ENCODE assay signal across 14 cellular contexts in genomic region chr17:32596666-32597065, GRCh38.
DNase-seq lines count a peak whose midpoint lies in the region; ATAC-seq, FAIRE-seq and TF ChIP-seq lines count a peak whose summit lies in the region.
"Had no signal": no experiment of that assay in that cellular context is flagged by ENCODE, and none has a peak within 500 bp of the region (broad histone marks: within the 10 kb centered on the region; RNA-seq: fewer than 3 reads in every experiment).

No MANE protein-coding gene starts in this region.

- no peak overlapping the region for H3K9ac ChIP-seq in GM12878 (ENCODE audit: control insufficient read depth, insufficient read depth, low read length)

- peaks cover 16% of the 10 kb centered on the region for H3K4me1 Mint-ChIP-seq in activated T-helper 2 cell treated with anti-CD3 and anti-CD28 coated beads, Interferon-gamma antibody, Interleukin-2, Interleukin-4, amounts not matched to agents 10 μg/mL and 5 μg/mL and 100 μg/mL, durations not matched to agents 14 hours and 24 hours and 36 hours (ENCODE audit: low read depth)

- H3K4me3 Mint-ChIP-seq in activated T-helper 2 cell treated with anti-CD3 and anti-CD28 coated beads, Interferon-gamma antibody, Interleukin-2, Interleukin-4, amounts not matched to agents 10 μg/mL and 5 μg/mL and 100 μg/mL, durations not matched to agents 14 hours and 24 hours and 36 hours (ENCODE audit: low read depth) = no peak overlapping the region
- H3K4me3 Mint-ChIP-seq: IgD-negative memory B cell had no signal

- in situ Hi-C loops in GM12878 (cut with MboI) = no loop called here

- H3K9me3 ChIP-seq in GM12878 (replicated peaks; ENCODE audit: control insufficient read depth, insufficient read depth, low read length) = 0 out of 3 replicates have a peak, but pooled peaks cover 2% of the 10 kb centered on the region
- H3K9me3 ChIP-seq: tibial nerve had no signal

- TF ChIP-seq CTCF in GM06990 (IDR thresholded peaks at IDR 0.05; ENCODE audit: insufficient read depth, low read length, poor library complexity, severe bottlenecking) (no peak), GM12878 (IDR thresholded peaks at IDR 0.05 in 2 of 3, conservative IDR thresholded peaks at IDR 0.05 in 1 of 3; ENCODE audit: control insufficient read depth in 2 of 3, extremely low read depth in 1 of 3, insufficient read depth in 1 of 3, low read depth in 3 of 3, low read length in 3 of 3) (no peak)

- H3K36me3 ChIP-seq in GM06990 (ENCODE audit: control insufficient read depth, insufficient read depth, low read length) (no peaks in the 10 kb centered on the region), GM12878 (ENCODE audit: control insufficient read depth in 2 of 2, insufficient read depth in 2 of 2, low read length in 1 of 2) (no peaks in the 10 kb centered on the region)

- no peaks in the 10 kb centered on the region for H4K20me1 ChIP-seq in GM12878 (ENCODE audit: control insufficient read depth, insufficient read depth)

- H3K27me3 ChIP-seq in GM06990 (replicated peaks; ENCODE audit: control insufficient read depth, insufficient read depth, low read length) = no peaks in the 10 kb centered on the region
- no peaks in the 10 kb centered on the region for H3K27me3 ChIP-seq in GM12878 (replicated peaks in 1 of 2; ENCODE audit: control insufficient read depth in 2 of 2, insufficient read depth in 2 of 2, low read length in 1 of 2)
- H3K27me3 ChIP-seq: tibial nerve had no signal

- WGBS in GM12878 (ENCODE audit: insufficient coverage, insufficient replicate concordance, low lambda C conversion rate, missing lambda C conversion rate) = 30% methylated on average over 2 of the region's 2 CpGs

- peak; percentile 38 for DNase-seq in GM06990 (ENCODE audit: extremely low read depth, insufficient read length)
- peak; percentile 15 for DNase-seq in Jurkat, Clone E6-1 (ENCODE audit: low read depth, low spot score)
- DNase-seq in GM12878 (ENCODE audit: low read depth, low spot score) = peak; percentile 62
- no peak for DNase-seq in activated T-helper 2 cell treated with anti-CD3 and anti-CD28 coated beads, Interferon-gamma antibody, Interleukin-2, Interleukin-4, amounts not matched to agents 10 μg/mL and 5 μg/mL and 100 μg/mL, durations not matched to agents 14 hours and 24 hours and 36 hours (ENCODE audit: low spot score)
- DNase-seq in NCI-H1105 (lab: John Stamatoyannopoulos, UW) = no peak
- no peak for DNase-seq in 8988T
- DNase-seq: activated gamma-delta T cell treated with Interleukin-2 at 50 U/mL for 16 hours, GOT3, left colon had no signal

- intact Hi-C loops in GM12878 (cut with micrococcal nuclease; ENCODE audit: unreplicated experiment) = no loop called here
- intact Hi-C loops in activated T-helper 2 cell treated with anti-CD3 and anti-CD28 coated beads, Interferon-gamma antibody, Interleukin-2, Interleukin-4, amounts not matched to agents 10 μg/mL and 5 μg/mL and 100 μg/mL, durations not matched to agents 14 hours and 24 hours and 36 hours (cut with micrococcal nuclease) = no loop called here

- TF ChIP-seq POLR2A in GM12878 (IDR thresholded peaks at IDR 0.05; ENCODE audit: low read depth, low read length) = no peak

- no peaks in the 10 kb centered on the region for H3K9me3 Mint-ChIP-seq in activated T-helper 2 cell treated with anti-CD3 and anti-CD28 coated beads, Interferon-gamma antibody, Interleukin-2, Interleukin-4, amounts not matched to agents 10 μg/mL and 5 μg/mL and 100 μg/mL, durations not matched to agents 14 hours and 24 hours and 36 hours
- H3K9me3 Mint-ChIP-seq: IgD-negative memory B cell had no signal

- ATAC-seq in GM19452 (IDR thresholded peaks at IDR 0.05; ENCODE audit: unreplicated experiment) (peak; percentile 74), GM12878 (peak; percentile 98), HG03378 (IDR thresholded peaks at IDR 0.05; ENCODE audit: unreplicated experiment) (no peak)
- ATAC-seq: left colon had no signal

- SMC1A ChIA-PET in GM12878 (lab: Charles Lee; ENCODE audit: uncharacterized antibody, unreplicated experiment) = interaction anchor here (0.8 to 2.9 kb wide), 11 partner anchors 8 to 113 kb away, joined by 3 to 14 read pairs (median 5); no protein-coding TSS in a partner anchor

- CTCF ChIA-PET in GM12878 (lab: Yijun Ruan, JAX) = interaction anchor here (1.0 to 3.6 kb wide), 5 partner anchors 10 to 113 kb away, joined by 3 to 23 read pairs (median 6); no protein-coding TSS in a partner anchor

- TF ChIP-seq RAD21 in GM12878 (IDR thresholded peaks at IDR 0.05; ENCODE audit: insufficient read depth, low read depth, low read length) = no peak

- no peak overlapping the region for H3K27ac ChIP-seq in GM12878 (ENCODE audit: control insufficient read depth, insufficient read depth)
- H3K27ac ChIP-seq: tibial nerve had no signal

- H3K4me1 ChIP-seq in GM12878 (ENCODE audit: control insufficient read depth, insufficient read depth, low read length) = peaks cover 15% of the 10 kb centered on the region
- H3K4me1 ChIP-seq: tibial nerve had no signal

- peaks cover 5% of the 10 kb centered on the region for H3K36me3 Mint-ChIP-seq in activated T-helper 2 cell treated with anti-CD3 and anti-CD28 coated beads, Interferon-gamma antibody, Interleukin-2, Interleukin-4, amounts not matched to agents 10 μg/mL and 5 μg/mL and 100 μg/mL, durations not matched to agents 14 hours and 24 hours and 36 hours (ENCODE audit: low read depth)

- FAIRE-seq in GM12878 (lab: Jason Lieb, UNC) = no peak
- FAIRE-seq: endothelial cell of umbilical vein had no signal

- H3K4me3 ChIP-seq in GM06990 (replicated peaks; ENCODE audit: low read depth, low read length) (no peak overlapping the region), GM12878 (no peak overlapping the region)
- H3K4me3 ChIP-seq in Jurkat, Clone E6-1 (ENCODE audit: low read length) = no peak overlapping the region
- H3K4me3 ChIP-seq: tibial nerve had no signal

- H3K27me3 Mint-ChIP-seq in activated T-helper 2 cell treated with anti-CD3 and anti-CD28 coated beads, Interferon-gamma antibody, Interleukin-2, Interleukin-4, amounts not matched to agents 10 μg/mL and 5 μg/mL and 100 μg/mL, durations not matched to agents 14 hours and 24 hours and 36 hours (ENCODE audit: low read depth) = no peaks in the 10 kb centered on the region
- H3K27me3 Mint-ChIP-seq: IgD-negative memory B cell had no signal

- TF ChIP-seq EP300 in GM12878 (IDR thresholded peaks at IDR 0.05; ENCODE audit: borderline replicate concordance in 1 of 2, control insufficient read depth in 1 of 2, low read depth in 2 of 2, low read length in 2 of 2) = no peak

- POLR2A ChIA-PET in GM12878 (lab: Charles Lee) = interaction anchor here (0.9 kb wide), 1 partner anchor 73 kb away, joined by 3 read pairs; no protein-coding TSS in a partner anchor

- no peak overlapping the region for H3K27ac Mint-ChIP-seq in activated T-helper 2 cell treated with anti-CD3 and anti-CD28 coated beads, Interferon-gamma antibody, Interleukin-2, Interleukin-4, amounts not matched to agents 10 μg/mL and 5 μg/mL and 100 μg/mL, durations not matched to agents 14 hours and 24 hours and 36 hours
- H3K27ac Mint-ChIP-seq: IgD-negative memory B cell had no signal

- no peaks in the 10 kb centered on the region for H3K79me2 ChIP-seq in GM12878 (ENCODE audit: control insufficient read depth, insufficient read depth, low read length)

- no peak overlapping the region; the same call in 1 of the 2 replicates for H3K4me2 ChIP-seq in GM12878 (ENCODE audit: control insufficient read depth, insufficient read depth)

- no TSS peak for BruUV-seq in GM12878 (replicated peaks; lab: Mats Ljungman, UMichigan)

- H2AFZ ChIP-seq in GM12878 (ENCODE audit: control insufficient read depth, low read depth, low read length) = peak overlapping the region; percentile 2; the same call in 1 of the 2 replicates

- RAD21 ChIA-PET in GM12878 (lab: Charles Lee; ENCODE audit: unreplicated experiment) = interaction anchor here (1.6 to 1.8 kb wide), 4 partner anchors 11 to 112 kb away, joined by 7 to 11 read pairs (median 8); no protein-coding TSS in a partner anchor

TF ChIP-seq in GM12878, 131 proteins besides CTCF, POLR2A, EP300 and RAD21 (continues in another document):
- TF ChIP-seq SMAD5 (IDR thresholded peaks at IDR 0.05; ENCODE audit: low read depth) (no peak), PKNOX1 (IDR thresholded peaks at IDR 0.05) (peak; percentile 81), IKZF2 (IDR thresholded peaks at IDR 0.05) (peak in 1 of 2 experiments; percentile 32; a peak in 1 of 4 replicates), ZSCAN29 (IDR thresholded peaks at IDR 0.05) (no peak), CBFB (IDR thresholded peaks at IDR 0.05; ENCODE audit: low read depth) (0 out of 2 replicates have a peak, but pooled peaks have one; percentile 44), SREBF1 (IDR thresholded peaks at IDR 0.05; ENCODE audit: low read length) (no peak), JUNB (IDR thresholded peaks at IDR 0.05) (0 out of 2 replicates have a peak, but pooled peaks have one; percentile 9), YBX1 (IDR thresholded peaks at IDR 0.05) (no peak), ATF2 (IDR thresholded peaks at IDR 0.05; ENCODE audit: low read length) (peak; percentile 69; the same call in 1 of the 2 replicates), SPI1 (IDR thresholded peaks at IDR 0.05; ENCODE audit: borderline replicate concordance, insufficient read depth, low read depth, low read length) (no peak), IKZF1 (conservative IDR thresholded peaks at IDR 0.05) (no peak), RUNX3 (IDR thresholded peaks at IDR 0.05; ENCODE audit: low read length) (peak; percentile 83), CREB1 (IDR thresholded peaks at IDR 0.05; ENCODE audit: low read depth) (peak; percentile 59; the same call in 1 of the 2 replicates), ATF7 (IDR thresholded peaks at IDR 0.05; ENCODE audit: low read depth) (peak; percentile 87)

Comparison
In these comparisons a context has a peak if more than half of its experiments do, and no peak if none do; other contexts are left out.
1. DNase-seq: peak in GM06990 (single experiment), Jurkat, Clone E6-1 (single experiment) and GM12878 (single experiment); none in activated T-helper 2 cell treated with anti-CD3 and anti-CD28 coated beads, Interferon-gamma antibody, Interleukin-2, Interleukin-4, amounts not matched to agents 10 μg/mL and 5 μg/mL and 100 μg/mL, durations not matched to agents 14 hours and 24 hours and 36 hours (single experiment), NCI-H1105 (single experiment) and 8988T (single experiment).